20 cellular contexts compared by ENCODE assay signal in genomic region chr1:168129933-168130332, GRCh38. TPM values are rescaled to one million over a fixed set of nuclear protein-coding genes. Genes with fewer than 3 reads are reported as not detected.
A peak's percentile ranks its signal among the peaks of the same experiment; 100 is the strongest.
DNase-seq lines count a peak whose midpoint lies in the region; ATAC-seq, FAIRE-seq and TF ChIP-seq lines count a peak whose summit lies in the region.
"Had no signal": no experiment of that assay in that cellular context is flagged by ENCODE, and none has a peak within 500 bp of the region (broad histone marks: within the 10 kb centered on the region; RNA-seq: fewer than 3 reads in every experiment).

No MANE protein-coding gene starts in this region.

- H3K27me3 ChIP-seq in H9 (ENCODE audit: insufficient read depth, low read length): no peaks in the 10 kb centered on the region
- H3K27me3 ChIP-seq in H1 (replicated peaks in 1 of 4; ENCODE audit: control insufficient read depth in 3 of 4, extremely low read depth in 1 of 4, insufficient read depth in 3 of 4, low read length in 3 of 4): peaks cover 0 to 4% (median 2%) of the 10 kb centered on the region in 4 experiments; a peak in 4 of 7 replicates
- peaks cover 0 to 25% (median 0%) of the 10 kb centered on the region in 3 donors for H3K27me3 ChIP-seq in psoas muscle (ENCODE audit: insufficient read depth in 3 of 3, low read length in 2 of 3)

- H3K18ac ChIP-seq in H9 (ENCODE audit: insufficient read length, low read depth, low read length) (no peak overlapping the region), H1 (ENCODE audit: extremely low read depth, low read length) (no peak overlapping the region)

- H3K36me3 Mint-ChIP-seq in H9 (ENCODE audit: insufficient read depth in 1 of 3, low read depth in 3 of 3) (peaks cover 14 to 31% (median 18%) of the 10 kb centered on the region in 3 experiments), neural crest cell (ENCODE audit: low read depth) (peaks cover 40% of the 10 kb centered on the region)
- H3K36me3 Mint-ChIP-seq: CD4-positive, alpha-beta memory T cell had no signal

- H3K23ac ChIP-seq in H9 (ENCODE audit: insufficient read length, low read depth, low read length): no peak overlapping the region
- no peak overlapping the region for H3K23ac ChIP-seq in H1 (ENCODE audit: insufficient read length)

- peaks cover 7% of the 10 kb centered on the region for H3K27me3 Mint-ChIP-seq in H9 (ENCODE audit: low read depth)
- no peaks in the 10 kb centered on the region for H3K27me3 Mint-ChIP-seq in neural crest cell (ENCODE audit: low read depth)

- no peak overlapping the region for H4K8ac ChIP-seq in H9 (replicated peaks; ENCODE audit: insufficient read length, low read depth, low read length)
- no peak overlapping the region for H4K8ac ChIP-seq in H1 (ENCODE audit: extremely low read depth, insufficient read depth, low read length)

- H3K36me3 ChIP-seq in H1 (ENCODE audit: control insufficient read depth in 2 of 4, insufficient read depth in 4 of 4, low read length in 3 of 4): peaks cover 0 to 2% (median 0%) of the 10 kb centered on the region in 4 experiments; a peak in 3 of 8 replicates
- H3K36me3 ChIP-seq in psoas muscle (ENCODE audit: insufficient read depth in 1 of 2, low read depth in 1 of 2): no peaks in the 10 kb centered on the region
- H3K36me3 ChIP-seq: BE2C had no signal

- H3K27ac ChIP-seq in H9 (ENCODE audit: insufficient read length, low read depth, low read length): no peak overlapping the region
- H3K27ac ChIP-seq in H1 (ENCODE audit: low read depth, low read length): no peak overlapping the region
- H3K27ac ChIP-seq in psoas muscle: no peak overlapping the region
- H3K27ac ChIP-seq: C4-2B had no signal

- H3K9me3 Mint-ChIP-seq in H9 (peaks cover 4% of the 10 kb centered on the region in 2 experiments; a peak in 4 of 5 replicates), neural crest cell (peaks cover 2% of the 10 kb centered on the region)

- H3K9me3 ChIP-seq in H9 (ENCODE audit: control insufficient read depth, low read depth, low read length): no peaks in the 10 kb centered on the region
- H3K9me3 ChIP-seq in H1 (ENCODE audit: insufficient read depth in 2 of 2, low read depth in 1 of 2, low read length in 1 of 2): no peaks in the 10 kb centered on the region; a peak in 1 of 4 replicates
- no peaks in the 10 kb centered on the region for H3K9me3 ChIP-seq in psoas muscle
- H3K9me3 ChIP-seq: BE2C had no signal

- POLR2A ChIA-PET in H1 (lab: Charles Lee; ENCODE audit: partially characterized antibody): interaction anchor here (0.7 to 1.2 kb wide), 3 partner anchors 15 to 59 kb away, joined by 3 to 6 read pairs (median 3); no protein-coding TSS in a partner anchor

- TF ChIP-seq POLR2A in H1 (IDR thresholded peaks at IDR 0.05; ENCODE audit: control extremely low read depth in 1 of 2, low read depth in 2 of 2, low read length in 2 of 2): no peak

- H3T11ph ChIP-seq in H9 (ENCODE audit: low read length): no peak overlapping the region

- H4K20me1 ChIP-seq in H9 (ENCODE audit: control insufficient read depth, insufficient read depth, insufficient read length): no peaks in the 10 kb centered on the region
- H4K20me1 ChIP-seq in H1 (replicated peaks in 1 of 2; ENCODE audit: control insufficient read depth in 1 of 2, insufficient read depth in 2 of 2, low read length in 2 of 2): peaks cover 0 to 5% of the 10 kb centered on the region in 2 experiments

- no peak; a peak in 1 of 4 replicates for TF ChIP-seq RAD21 in H1 (IDR thresholded peaks at IDR 0.05 in 1 of 2, conservative IDR thresholded peaks at IDR 0.05 in 1 of 2; ENCODE audit: low read depth in 2 of 2, low read length in 2 of 2)

- H3K56ac ChIP-seq in H9 (ENCODE audit: insufficient read length, low read depth, low read length) (no peak overlapping the region), H1 (replicated peaks; ENCODE audit: insufficient read length, low read depth, low read length) (no peak overlapping the region)

- FAIRE-seq in H1 (lab: Jason Lieb, UNC): peak; percentile 24
- FAIRE-seq: A204.1, D721Med, H54, HepG2, HTR-8/SVneo had no signal

- H2AFZ ChIP-seq in H9 (ENCODE audit: low read length): no peak overlapping the region
- H2AFZ ChIP-seq in H1 (ENCODE audit: low read length): no peak overlapping the region

- H3K4me3 Mint-ChIP-seq in H9 (no peak overlapping the region), neural crest cell (no peak overlapping the region)
- H3K4me3 Mint-ChIP-seq: CD4-positive, alpha-beta memory T cell had no signal

- WGBS in H9 (ENCODE audit: extremely low coverage, insufficient read length, low lambda C conversion rate): no CpG with 5 or more reads among the region's 6 CpGs
- WGBS in H1 (ENCODE audit: extremely low coverage in 1 of 2, insufficient coverage in 1 of 2, insufficient read length in 1 of 2, insufficient replicate concordance in 2 of 2, low coverage in 1 of 2, low lambda C conversion rate in 2 of 2, missing lambda C conversion rate in 1 of 2), 2 experiments: 77% methylated on average over 6 of the region's 6 CpGs; no CpG with 5 or more reads in 1 of the 2 experiments
- 90 to 93% (median 90%) methylated on average over 6 of the region's 6 CpGs for WGBS in psoas muscle, 3 donors

- no peak overlapping the region for H3K4me2 ChIP-seq in H9 (ENCODE audit: insufficient read depth, insufficient read length, low read length)
- H3K4me2 ChIP-seq in H1 (ENCODE audit: insufficient read depth in 1 of 2, low read depth in 2 of 2, low read length in 2 of 2): no peak overlapping the region

- H2AK5ac ChIP-seq in H9 (ENCODE audit: insufficient read length, low read length) (no peak overlapping the region), H1 (ENCODE audit: low read depth, low read length) (no peak overlapping the region)

- H4K5ac ChIP-seq in H9 (ENCODE audit: insufficient read length, low read depth, low read length) (no peak overlapping the region), H1 (ENCODE audit: insufficient read length, low read depth, low read length) (no peak overlapping the region)

- H2BK15ac ChIP-seq in H9 (ENCODE audit: low read depth, low read length) (no peak overlapping the region), H1 (ENCODE audit: low read length) (no peak overlapping the region)

- H3K4me1 ChIP-seq in H9 (ENCODE audit: insufficient read depth, low read length): peaks cover 3% of the 10 kb centered on the region; the same call in 1 of the 2 replicates
- H3K4me1 ChIP-seq in H1 (replicated peaks in 1 of 4; ENCODE audit: control insufficient read depth in 3 of 4, insufficient read depth in 4 of 4, low read length in 3 of 4): peaks cover 0 to 2% (median 0%) of the 10 kb centered on the region in 4 experiments; a peak in 2 of 7 replicates
- no peaks in the 10 kb centered on the region for H3K4me1 ChIP-seq in psoas muscle
- H3K4me1 ChIP-seq: BE2C had no signal

- H2BK20ac ChIP-seq in H9 (ENCODE audit: low read depth, low read length, poor library complexity, severe bottlenecking) (no peak overlapping the region), H1 (ENCODE audit: low read length) (no peak overlapping the region)

- no peak for TF ChIP-seq EP300 in H1 (IDR thresholded peaks at IDR 0.05; ENCODE audit: borderline replicate concordance in 1 of 2, low read depth in 2 of 2, low read length in 2 of 2)

- H2BK120ac ChIP-seq in H9 (ENCODE audit: low read depth, low read length, poor library complexity, severe bottlenecking) (no peak overlapping the region), H1 (replicated peaks; ENCODE audit: low read depth, low read length) (no peak overlapping the region)

- H4K91ac ChIP-seq in H9 (ENCODE audit: insufficient read length, low read depth, low read length): no peak overlapping the region
- no peak overlapping the region for H4K91ac ChIP-seq in H1 (replicated peaks; ENCODE audit: insufficient read length, low read length)

- H3K14ac ChIP-seq in H9 (ENCODE audit: insufficient read depth, low read length) (no peak overlapping the region), H1 (ENCODE audit: insufficient read length) (no peak overlapping the region)

- H3K79me2 ChIP-seq in H9 (ENCODE audit: insufficient read depth, low read length) (no peaks in the 10 kb centered on the region), H1 (ENCODE audit: control insufficient read depth in 1 of 2, insufficient read depth in 2 of 2, low read length in 2 of 2) (peaks cover 0 to 4% of the 10 kb centered on the region in 2 experiments; a peak in 1 of 4 replicates)

- ATAC-seq in psoas muscle (no peak), esophagus mucosa (no peak)
- ATAC-seq: HepG2 had no signal

- H3K9ac ChIP-seq in H9 (ENCODE audit: extremely low read depth, insufficient read length, low read length): no peak overlapping the region
- no peak overlapping the region for H3K9ac ChIP-seq in H1 (replicated peaks in 1 of 4; ENCODE audit: extremely low read depth in 1 of 4, low read depth in 3 of 4, low read length in 3 of 4)

- no peak for DNase-seq in H9
- DNase-seq in RPMI8226: peak; percentile 18
- no peak for DNase-seq in H1 (ENCODE audit: low read depth in 1 of 2, low spot score in 2 of 2)
- DNase-seq in neural crest cell (ENCODE audit: low read depth, low spot score): no peak
- DNase-seq in posterior cingulate gyrus: no peak
- DNase-seq in psoas muscle: no peak
- no peak for DNase-seq in SHP77 treated with DMSO at 0.1 percent for 48 hours (lab: John Stamatoyannopoulos, UW)
- DNase-seq: BE2C; CD4-positive, alpha-beta memory T cell; COR-L47; DMS153; DND-41; GDM1 had no signal

- H3K27ac Mint-ChIP-seq in H9 (no peak overlapping the region), neural crest cell (ENCODE audit: unreplicated experiment) (peak overlapping the region; percentile 15)
- H3K27ac Mint-ChIP-seq: CD4-positive, alpha-beta memory T cell had no signal

- H3K4me3 ChIP-seq in H1 (ENCODE audit: extremely low read depth in 1 of 4, insufficient read depth in 2 of 4, low read depth in 3 of 4, low read length in 4 of 4) (no peak overlapping the region), psoas muscle (no peak overlapping the region)

- intact Hi-C loops in posterior cingulate gyrus (cut with DNase I): no loop called here
- intact Hi-C loops in psoas muscle (cut with DNase I): no loop called here

- H2BK5ac ChIP-seq in H9 (ENCODE audit: insufficient read length, low read length) (no peak overlapping the region), H1 (ENCODE audit: low read depth, low read length) (no peak overlapping the region)

- no peaks in the 10 kb centered on the region for H3K23me2 ChIP-seq in H9 (ENCODE audit: insufficient read length, low read depth, low read length, poor library complexity, severe bottlenecking)
- no peaks in the 10 kb centered on the region for H3K23me2 ChIP-seq in H1 (ENCODE audit: low read depth, low read length)

- H2BK12ac ChIP-seq in H9 (ENCODE audit: insufficient read length, low read depth, low read length): no peak overlapping the region
- no peak overlapping the region for H2BK12ac ChIP-seq in H1 (ENCODE audit: low read depth, low read length)

- H3K4ac ChIP-seq in H9 (ENCODE audit: low read depth, low read length) (no peak overlapping the region), H1 (replicated peaks; ENCODE audit: insufficient read length, low read depth, low read length) (no peak overlapping the region)

- CTCF ChIA-PET in H1 (lab: Charles Lee; ENCODE audit: partially characterized antibody): interaction anchor here (0.6 to 3.1 kb wide), 19 partner anchors 8 to 507 kb away, joined by 3 to 18 read pairs (median 4); no protein-coding TSS in a partner anchor

- TF ChIP-seq CTCF in H9 (conservative IDR thresholded peaks at IDR 0.05) (peak; percentile 42; the same call in 1 of the 3 replicates), H1 (IDR thresholded peaks at IDR 0.05; ENCODE audit: control extremely low read depth in 1 of 3, insufficient read depth in 1 of 3, low read depth in 1 of 3, low read length in 3 of 3) (peak in 2 of 3 experiments; percentile 24 to 31; a peak in 2 of 4 replicates), neural crest cell (conservative IDR thresholded peaks at IDR 0.05) (no peak), psoas muscle (IDR thresholded peaks at IDR 0.05) (no peak)

- H3K4me1 Mint-ChIP-seq in H9: peaks cover 17 to 21% of the 10 kb centered on the region in 2 experiments
- H3K4me1 Mint-ChIP-seq in neural crest cell: peaks cover 48% of the 10 kb centered on the region

- H3K79me1 ChIP-seq in H9 (ENCODE audit: insufficient read depth, low read depth, low read length, poor library complexity, severe bottlenecking) (no peaks in the 10 kb centered on the region), H1 (ENCODE audit: low read depth, low read length) (no peaks in the 10 kb centered on the region; the same call in none of the 2 replicates)

RNA-seq across cellular contexts. Expression of gene GPR161, which starts 6.8 kb away (rescaled TPM):
- 9.9 and 10.6 TPM in 2 replicates for total RNA-seq in H9 (2021)
- total RNA-seq in H1 (2021; fragmentation: NEBNext Ultra II Directional; extraction: Animal tissue kit (Norgen Biotek cat#: 25700)): 16.8 and 17.3 TPM in 2 replicates
- 13.7 and 17.6 TPM in 2 replicates for polyA plus RNA-seq in H1 (2011; rRNA removed)
- 10.7 TPM for polyA plus RNA-seq in H1 (2011; cell fraction: cytosol; rRNA removed)
- 27.0 TPM for polyA plus RNA-seq in H1 (2011; cell fraction: nucleus; rRNA removed)
- 10.6 to 12.4 TPM (median 11.7 TPM) in 4 replicates for polyA plus RNA-seq in H1 (2012, experiment 1 of 2)
- 6.1 TPM for polyA plus RNA-seq in H1 (2012, experiment 2 of 2)
- 8.6 TPM for polyA plus RNA-seq in H1 (2013, experiment 1 of 2)
- polyA plus RNA-seq in H1 (2013, experiment 2 of 2): 8.9 TPM
- polyA minus RNA-seq in H1 (2011; rRNA and poly(A)+ RNA removed): 50.2 and 61.7 TPM in 2 replicates
- polyA minus RNA-seq in H1 (2011; cell fraction: cytosol; rRNA and poly(A)+ RNA removed): 11.3 TPM
- 25.8 TPM for polyA minus RNA-seq in H1 (2011; cell fraction: nucleus; rRNA and poly(A)+ RNA removed)
- 47.7 and 48.7 TPM in 2 replicates for total RNA-seq in neural crest cell
- 1 to 10 TPM in 3 of 4 donors, under 1 TPM in 1; 0.67 to 2.6 (median 1.4) TPM for total RNA-seq in psoas muscle
- under 1 TPM; 0.38 to 0.67 (median 0.46) TPM for polyA plus RNA-seq in psoas muscle
- total RNA-seq in esophagus mucosa: 4.0 TPM

RNA-seq across cellular contexts. Expression of gene TIPRL, which starts 48.8 kb away (rescaled TPM):
- 24.0 and 24.4 TPM in 2 replicates for total RNA-seq in H9 (2021)
- total RNA-seq in H1 (2021; fragmentation: NEBNext Ultra II Directional; extraction: Animal tissue kit (Norgen Biotek cat#: 25700)): 23.8 and 27.4 TPM in 2 replicates
- 4.8 and 8.1 TPM in 2 replicates for polyA plus RNA-seq in H1 (2011; rRNA removed)
- 11.4 TPM for polyA plus RNA-seq in H1 (2011; cell fraction: cytosol; rRNA removed)
- 1.7 TPM for polyA plus RNA-seq in H1 (2011; cell fraction: nucleus; rRNA removed)
- 12.2 to 24.4 TPM (median 15.1 TPM) in 4 replicates for polyA plus RNA-seq in H1 (2012, experiment 1 of 2)
- 3.8 TPM for polyA plus RNA-seq in H1 (2012, experiment 2 of 2)
- 15.4 TPM for polyA plus RNA-seq in H1 (2013, experiment 1 of 2)
- 15.3 TPM for polyA plus RNA-seq in H1 (2013, experiment 2 of 2)
- 6.2 and 8.7 TPM in 2 replicates for polyA minus RNA-seq in H1 (2011; rRNA and poly(A)+ RNA removed)
- polyA minus RNA-seq in H1 (2011; cell fraction: cytosol; rRNA and poly(A)+ RNA removed): 7.8 TPM
- polyA minus RNA-seq in H1 (2011; cell fraction: nucleus; rRNA and poly(A)+ RNA removed): 4.8 TPM
- 28.3 and 33.5 TPM in 2 replicates for total RNA-seq in neural crest cell
- total RNA-seq in psoas muscle: 10 to 100 TPM; 27.1 to 34.7 (median 31.2) TPM
- 10 to 100 TPM; 15.3 to 32.8 (median 30.7) TPM for polyA plus RNA-seq in psoas muscle
- 30.9 TPM for total RNA-seq in esophagus mucosa

Comparison
In these comparisons a context has a peak if more than half of its experiments do, and no peak if none do; other contexts are left out.
1. CTCF ChIP-seq: peak in H9 (single experiment) and H1 (2 of 3); none in neural crest cell (single experiment) and psoas muscle (single experiment).